ENCODE assay signal across 1 cellular context in the genomic region with DNA sequence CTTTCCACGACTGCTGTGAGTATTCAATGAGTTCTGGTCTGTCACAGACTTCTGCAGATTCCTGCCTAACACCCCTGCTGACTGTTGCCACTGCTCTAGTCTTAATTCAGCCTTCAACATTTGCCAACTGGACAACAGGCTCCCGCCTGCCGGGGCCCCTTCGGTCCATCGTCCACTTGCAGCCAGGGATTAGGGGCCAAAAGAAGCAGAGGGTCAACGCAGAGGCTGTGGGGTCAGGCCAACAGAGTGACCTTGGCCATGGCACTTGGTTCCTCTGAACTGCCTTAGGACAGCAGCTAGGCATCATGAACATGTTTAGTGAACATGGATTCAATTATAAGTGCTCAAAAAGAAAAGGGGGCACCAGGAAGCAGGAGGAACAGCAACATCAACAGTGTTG.
A peak's percentile ranks its signal among the peaks of the same experiment; 100 is the strongest.
TF ChIP-seq lines count a peak whose summit lies in the region.

No MANE protein-coding gene starts in this region.

TF ChIP-seq in HepG2, 621 proteins besides CTCF, POLR2A, EP300 and RAD21 (continues in another document):
- TF ChIP-seq ZBTB7B (CRISPR knock-in tag; IDR thresholded peaks at IDR 0.05) (peak; percentile 68; the same call in 1 of the 2 replicates), MTA1 (CRISPR knock-in tag; IDR thresholded peaks at IDR 0.05; ENCODE audit: borderline replicate concordance) (0 out of 2 replicates have a peak, but pooled peaks have one; percentile 35), JDP2 (CRISPR knock-in tag; IDR thresholded peaks at IDR 0.05; ENCODE audit: borderline replicate concordance) (no peak), HNF4A (CRISPR knock-in tag; IDR thresholded peaks at IDR 0.05) (peak; percentile 92), ZNF674 (CRISPR knock-in tag; IDR thresholded peaks at IDR 0.05; ENCODE audit: low read depth) (no peak), ZNF260 (CRISPR knock-in tag; IDR thresholded peaks at IDR 0.05; ENCODE audit: borderline replicate concordance, low read depth) (no peak), PITX1 (CRISPR knock-in tag; IDR thresholded peaks at IDR 0.05) (peak; percentile 87), TARDBP (CRISPR knock-in tag; IDR thresholded peaks at IDR 0.05) (0 out of 2 replicates have a peak, but pooled peaks have one; percentile 40), ZFX (CRISPR knock-in tag; IDR thresholded peaks at IDR 0.05; ENCODE audit: low read depth) (no peak), ZNF446 (CRISPR knock-in tag; IDR thresholded peaks at IDR 0.05) (no peak), ZSCAN20 (CRISPR knock-in tag; IDR thresholded peaks at IDR 0.05; ENCODE audit: borderline replicate concordance) (no peak), ZNF367 (CRISPR knock-in tag; IDR thresholded peaks at IDR 0.05; ENCODE audit: borderline replicate concordance) (no peak), HNF4G (IDR thresholded peaks at IDR 0.05; ENCODE audit: borderline replicate concordance, low read depth, low read length) (peak; percentile 39; the same call in 1 of the 2 replicates), HNF4G (CRISPR knock-in tag; IDR thresholded peaks at IDR 0.05; ENCODE audit: borderline replicate concordance, low read depth) (no peak), LCORL (IDR thresholded peaks at IDR 0.05) (no peak), LCORL (CRISPR knock-in tag; IDR thresholded peaks at IDR 0.05) (peak; percentile 20; the same call in 1 of the 2 replicates), NFATC3 (CRISPR knock-in tag; IDR thresholded peaks at IDR 0.05) (no peak), NR2F2 (IDR thresholded peaks at IDR 0.05; ENCODE audit: borderline replicate concordance, low read depth) (peak; percentile 86), MEF2D (CRISPR knock-in tag; IDR thresholded peaks at IDR 0.05) (no peak), FOXP1 (IDR thresholded peaks at IDR 0.05) (no peak), FOXP1 (CRISPR knock-in tag; IDR thresholded peaks at IDR 0.05) (peak; percentile 15; the same call in 1 of the 2 replicates), MED8 (CRISPR knock-in tag; IDR thresholded peaks at IDR 0.05; ENCODE audit: insufficient replicate concordance) (no peak), ZNF598 (CRISPR knock-in tag; IDR thresholded peaks at IDR 0.05; ENCODE audit: borderline replicate concordance) (no peak), SOX13 (IDR thresholded peaks at IDR 0.05) (no peak), SOX13 (CRISPR knock-in tag; conservative IDR thresholded peaks at IDR 0.05 in 1 of 2, IDR thresholded peaks at IDR 0.05 in 1 of 2) (0 out of 4 replicates have a peak, but pooled peaks of 1 of the 2 experiments have one; percentile 2), IRF2 (CRISPR knock-in tag; IDR thresholded peaks at IDR 0.05) (no peak), NCOR1 (IDR thresholded peaks at IDR 0.05; ENCODE audit: borderline replicate concordance, low read length) (0 out of 2 replicates have a peak, but pooled peaks have one; percentile 37), NR1H2 (CRISPR knock-in tag; IDR thresholded peaks at IDR 0.05; ENCODE audit: borderline replicate concordance, low read depth) (no peak), GATAD2A (CRISPR knock-in tag; IDR thresholded peaks at IDR 0.05) (0 out of 2 replicates have a peak, but pooled peaks have one; percentile 15), ESRRA (CRISPR knock-in tag; IDR thresholded peaks at IDR 0.05; ENCODE audit: low read depth) (peak; percentile 36; the same call in 1 of the 2 replicates), SOX6 (IDR thresholded peaks at IDR 0.05) (no peak), SOX6 (CRISPR knock-in tag; IDR thresholded peaks at IDR 0.05) (peak; percentile 46; the same call in 1 of the 2 replicates), SKI (IDR thresholded peaks at IDR 0.05; ENCODE audit: partially characterized antibody) (peak; percentile 58), NR2F6 (IDR thresholded peaks at IDR 0.05) (peak; percentile 87), NR2F6 (CRISPR knock-in tag; IDR thresholded peaks at IDR 0.05) (peak; percentile 81), SAP130 (CRISPR knock-in tag; IDR thresholded peaks at IDR 0.05; ENCODE audit: low read depth) (0 out of 2 replicates have a peak, but pooled peaks have one; percentile 12), SPEN (CRISPR knock-in tag; IDR thresholded peaks at IDR 0.05; ENCODE audit: low read depth) (peak; percentile 28; the same call in 1 of the 2 replicates), MIER2 (CRISPR knock-in tag; IDR thresholded peaks at IDR 0.05) (peak; percentile 24; the same call in 1 of the 2 replicates), BCL6 (CRISPR knock-in tag; IDR thresholded peaks at IDR 0.05) (peak; percentile 61), REPIN1 (CRISPR knock-in tag; IDR thresholded peaks at IDR 0.05; ENCODE audit: borderline replicate concordance, low read depth) (0 out of 2 replicates have a peak, but pooled peaks have one; percentile 40), RXRB (CRISPR knock-in tag; IDR thresholded peaks at IDR 0.05; ENCODE audit: borderline replicate concordance) (peak; percentile 33; the same call in 1 of the 2 replicates), FOXO1 (CRISPR knock-in tag; IDR thresholded peaks at IDR 0.05) (0 out of 2 replicates have a peak, but pooled peaks have one; percentile 12), HDAC2 (CRISPR knock-in tag; IDR thresholded peaks at IDR 0.05) (peak; percentile 59; the same call in 1 of the 2 replicates)
- TF ChIP-seq, protein P1, sequence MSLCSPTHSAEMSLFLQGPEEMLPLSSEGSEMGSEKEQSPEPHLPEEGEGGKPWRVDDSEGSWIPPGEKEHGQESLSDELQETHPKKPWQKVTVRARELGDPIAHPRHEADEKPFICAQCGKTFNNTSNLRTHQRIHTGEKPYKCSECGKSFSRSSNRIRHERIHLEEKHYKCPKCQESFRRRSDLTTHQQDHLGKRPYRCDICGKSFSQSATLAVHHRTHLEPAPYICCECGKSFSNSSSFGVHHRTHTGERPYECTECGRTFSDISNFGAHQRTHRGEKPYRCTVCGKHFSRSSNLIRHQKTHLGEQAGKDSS (CRISPR knock-in tag; IDR thresholded peaks at IDR 0.05; ENCODE audit: borderline replicate concordance, low read depth), result no peak
- TF ChIP-seq, protein P2, sequence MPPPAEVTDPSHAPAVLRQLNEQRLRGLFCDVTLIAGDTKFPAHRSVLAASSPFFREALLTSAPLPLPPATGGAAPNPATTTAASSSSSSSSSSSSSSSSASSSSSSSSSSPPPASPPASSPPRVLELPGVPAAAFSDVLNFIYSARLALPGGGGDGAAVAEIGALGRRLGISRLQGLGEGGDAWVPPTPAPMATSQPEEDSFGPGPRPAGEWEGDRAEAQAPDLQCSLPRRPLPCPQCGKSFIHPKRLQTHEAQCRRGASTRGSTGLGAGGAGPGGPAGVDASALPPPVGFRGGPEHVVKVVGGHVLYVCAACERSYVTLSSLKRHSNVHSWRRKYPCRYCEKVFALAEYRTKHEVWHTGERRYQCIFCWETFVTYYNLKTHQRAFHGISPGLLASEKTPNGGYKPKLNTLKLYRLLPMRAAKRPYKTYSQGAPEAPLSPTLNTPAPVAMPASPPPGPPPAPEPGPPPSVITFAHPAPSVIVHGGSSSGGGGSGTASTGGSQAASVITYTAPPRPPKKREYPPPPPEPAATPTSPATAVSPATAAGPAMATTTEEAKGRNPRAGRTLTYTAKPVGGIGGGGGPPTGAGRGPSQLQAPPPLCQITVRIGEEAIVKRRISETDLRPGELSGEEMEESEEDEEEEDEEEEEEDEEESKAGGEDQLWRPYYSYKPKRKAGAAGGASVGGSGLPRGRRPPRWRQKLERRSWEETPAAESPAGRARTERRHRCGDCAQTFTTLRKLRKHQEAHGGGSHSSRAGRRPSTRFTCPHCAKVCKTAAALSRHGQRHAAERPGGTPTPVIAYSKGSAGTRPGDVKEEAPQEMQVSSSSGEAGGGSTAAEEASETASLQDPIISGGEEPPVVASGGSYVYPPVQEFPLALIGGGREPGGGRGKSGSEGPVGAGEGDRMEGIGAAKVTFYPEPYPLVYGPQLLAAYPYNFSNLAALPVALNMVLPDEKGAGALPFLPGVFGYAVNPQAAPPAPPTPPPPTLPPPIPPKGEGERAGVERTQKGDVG (CRISPR knock-in tag; IDR thresholded peaks at IDR 0.05; ENCODE audit: borderline replicate concordance), result no peak
- TF ChIP-seq, protein P3, sequence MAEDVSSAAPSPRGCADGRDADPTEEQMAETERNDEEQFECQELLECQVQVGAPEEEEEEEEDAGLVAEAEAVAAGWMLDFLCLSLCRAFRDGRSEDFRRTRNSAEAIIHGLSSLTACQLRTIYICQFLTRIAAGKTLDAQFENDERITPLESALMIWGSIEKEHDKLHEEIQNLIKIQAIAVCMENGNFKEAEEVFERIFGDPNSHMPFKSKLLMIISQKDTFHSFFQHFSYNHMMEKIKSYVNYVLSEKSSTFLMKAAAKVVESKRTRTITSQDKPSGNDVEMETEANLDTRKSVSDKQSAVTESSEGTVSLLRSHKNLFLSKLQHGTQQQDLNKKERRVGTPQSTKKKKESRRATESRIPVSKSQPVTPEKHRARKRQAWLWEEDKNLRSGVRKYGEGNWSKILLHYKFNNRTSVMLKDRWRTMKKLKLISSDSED (CRISPR knock-in tag; IDR thresholded peaks at IDR 0.05), result no peak
- TF ChIP-seq, protein P4, sequence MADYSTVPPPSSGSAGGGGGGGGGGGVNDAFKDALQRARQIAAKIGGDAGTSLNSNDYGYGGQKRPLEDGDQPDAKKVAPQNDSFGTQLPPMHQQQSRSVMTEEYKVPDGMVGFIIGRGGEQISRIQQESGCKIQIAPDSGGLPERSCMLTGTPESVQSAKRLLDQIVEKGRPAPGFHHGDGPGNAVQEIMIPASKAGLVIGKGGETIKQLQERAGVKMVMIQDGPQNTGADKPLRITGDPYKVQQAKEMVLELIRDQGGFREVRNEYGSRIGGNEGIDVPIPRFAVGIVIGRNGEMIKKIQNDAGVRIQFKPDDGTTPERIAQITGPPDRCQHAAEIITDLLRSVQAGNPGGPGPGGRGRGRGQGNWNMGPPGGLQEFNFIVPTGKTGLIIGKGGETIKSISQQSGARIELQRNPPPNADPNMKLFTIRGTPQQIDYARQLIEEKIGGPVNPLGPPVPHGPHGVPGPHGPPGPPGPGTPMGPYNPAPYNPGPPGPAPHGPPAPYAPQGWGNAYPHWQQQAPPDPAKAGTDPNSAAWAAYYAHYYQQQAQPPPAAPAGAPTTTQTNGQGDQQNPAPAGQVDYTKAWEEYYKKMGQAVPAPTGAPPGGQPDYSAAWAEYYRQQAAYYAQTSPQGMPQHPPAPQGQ (CRISPR knock-in tag; IDR thresholded peaks at IDR 0.05; ENCODE audit: borderline replicate concordance), result no peak
- TF ChIP-seq, protein P5, sequence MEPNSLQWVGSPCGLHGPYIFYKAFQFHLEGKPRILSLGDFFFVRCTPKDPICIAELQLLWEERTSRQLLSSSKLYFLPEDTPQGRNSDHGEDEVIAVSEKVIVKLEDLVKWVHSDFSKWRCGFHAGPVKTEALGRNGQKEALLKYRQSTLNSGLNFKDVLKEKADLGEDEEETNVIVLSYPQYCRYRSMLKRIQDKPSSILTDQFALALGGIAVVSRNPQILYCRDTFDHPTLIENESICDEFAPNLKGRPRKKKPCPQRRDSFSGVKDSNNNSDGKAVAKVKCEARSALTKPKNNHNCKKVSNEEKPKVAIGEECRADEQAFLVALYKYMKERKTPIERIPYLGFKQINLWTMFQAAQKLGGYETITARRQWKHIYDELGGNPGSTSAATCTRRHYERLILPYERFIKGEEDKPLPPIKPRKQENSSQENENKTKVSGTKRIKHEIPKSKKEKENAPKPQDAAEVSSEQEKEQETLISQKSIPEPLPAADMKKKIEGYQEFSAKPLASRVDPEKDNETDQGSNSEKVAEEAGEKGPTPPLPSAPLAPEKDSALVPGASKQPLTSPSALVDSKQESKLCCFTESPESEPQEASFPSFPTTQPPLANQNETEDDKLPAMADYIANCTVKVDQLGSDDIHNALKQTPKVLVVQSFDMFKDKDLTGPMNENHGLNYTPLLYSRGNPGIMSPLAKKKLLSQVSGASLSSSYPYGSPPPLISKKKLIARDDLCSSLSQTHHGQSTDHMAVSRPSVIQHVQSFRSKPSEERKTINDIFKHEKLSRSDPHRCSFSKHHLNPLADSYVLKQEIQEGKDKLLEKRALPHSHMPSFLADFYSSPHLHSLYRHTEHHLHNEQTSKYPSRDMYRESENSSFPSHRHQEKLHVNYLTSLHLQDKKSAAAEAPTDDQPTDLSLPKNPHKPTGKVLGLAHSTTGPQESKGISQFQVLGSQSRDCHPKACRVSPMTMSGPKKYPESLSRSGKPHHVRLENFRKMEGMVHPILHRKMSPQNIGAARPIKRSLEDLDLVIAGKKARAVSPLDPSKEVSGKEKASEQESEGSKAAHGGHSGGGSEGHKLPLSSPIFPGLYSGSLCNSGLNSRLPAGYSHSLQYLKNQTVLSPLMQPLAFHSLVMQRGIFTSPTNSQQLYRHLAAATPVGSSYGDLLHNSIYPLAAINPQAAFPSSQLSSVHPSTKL (CRISPR knock-in tag; IDR thresholded peaks at IDR 0.05), result peak; percentile 61
- TF ChIP-seq, protein P6, sequence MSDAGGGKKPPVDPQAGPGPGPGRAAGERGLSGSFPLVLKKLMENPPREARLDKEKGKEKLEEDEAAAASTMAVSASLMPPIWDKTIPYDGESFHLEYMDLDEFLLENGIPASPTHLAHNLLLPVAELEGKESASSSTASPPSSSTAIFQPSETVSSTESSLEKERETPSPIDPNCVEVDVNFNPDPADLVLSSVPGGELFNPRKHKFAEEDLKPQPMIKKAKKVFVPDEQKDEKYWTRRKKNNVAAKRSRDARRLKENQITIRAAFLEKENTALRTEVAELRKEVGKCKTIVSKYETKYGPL (CRISPR knock-in tag; IDR thresholded peaks at IDR 0.05), result no peak
- TF ChIP-seq, protein P7, sequence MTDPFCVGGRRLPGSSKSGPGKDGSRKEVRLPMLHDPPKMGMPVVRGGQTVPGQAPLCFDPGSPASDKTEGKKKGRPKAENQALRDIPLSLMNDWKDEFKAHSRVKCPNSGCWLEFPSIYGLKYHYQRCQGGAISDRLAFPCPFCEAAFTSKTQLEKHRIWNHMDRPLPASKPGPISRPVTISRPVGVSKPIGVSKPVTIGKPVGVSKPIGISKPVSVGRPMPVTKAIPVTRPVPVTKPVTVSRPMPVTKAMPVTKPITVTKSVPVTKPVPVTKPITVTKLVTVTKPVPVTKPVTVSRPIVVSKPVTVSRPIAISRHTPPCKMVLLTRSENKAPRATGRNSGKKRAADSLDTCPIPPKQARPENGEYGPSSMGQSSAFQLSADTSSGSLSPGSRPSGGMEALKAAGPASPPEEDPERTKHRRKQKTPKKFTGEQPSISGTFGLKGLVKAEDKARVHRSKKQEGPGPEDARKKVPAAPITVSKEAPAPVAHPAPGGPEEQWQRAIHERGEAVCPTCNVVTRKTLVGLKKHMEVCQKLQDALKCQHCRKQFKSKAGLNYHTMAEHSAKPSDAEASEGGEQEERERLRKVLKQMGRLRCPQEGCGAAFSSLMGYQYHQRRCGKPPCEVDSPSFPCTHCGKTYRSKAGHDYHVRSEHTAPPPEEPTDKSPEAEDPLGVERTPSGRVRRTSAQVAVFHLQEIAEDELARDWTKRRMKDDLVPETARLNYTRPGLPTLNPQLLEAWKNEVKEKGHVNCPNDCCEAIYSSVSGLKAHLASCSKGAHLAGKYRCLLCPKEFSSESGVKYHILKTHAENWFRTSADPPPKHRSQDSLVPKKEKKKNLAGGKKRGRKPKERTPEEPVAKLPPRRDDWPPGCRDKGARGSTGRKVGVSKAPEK (CRISPR knock-in tag; IDR thresholded peaks at IDR 0.05; ENCODE audit: borderline replicate concordance), result no peak
